ENCODE assay signal across 8 cellular contexts in genomic region chr10:132142396-132143161, GRCh38. TPM values are rescaled to one million over a fixed set of nuclear protein-coding genes. Genes with fewer than 3 reads are reported as not detected.
DNase-seq lines count a peak whose midpoint lies in the region; TF ChIP-seq lines count a peak whose summit lies in the region.

No MANE protein-coding gene starts in this region.

- CTCF ChIA-PET in HEK293 (lab: Yijun Ruan, JAX) = interaction anchor here (0.6 to 1.6 kb wide), 26 partner anchors 9 to 900 kb away, joined by 3 to 8 read pairs (median 4); partner anchors contain the start of gene PPP2R2D

- POLR2A ChIA-PET in HEK293 (lab: Yijun Ruan, JAX) = no interaction called here

- H3K36me3 ChIP-seq in HEK293 (ENCODE audit: control insufficient read depth in 2 of 2, insufficient read depth in 1 of 2, low read length in 2 of 2) = no peaks in the 10 kb centered on the region

- H3K4me3 ChIP-seq in HEK293 (ENCODE audit: low read depth, low read length) = no peak overlapping the region

- H3K9me3 ChIP-seq in HEK293 (ENCODE audit: control insufficient read depth, insufficient read depth, low read depth, low read length) = no peaks in the 10 kb centered on the region

- DNase-seq in ELR (ENCODE audit: low read depth) (peak; percentile 14), SK-N-DZ (ENCODE audit: low spot score) (peak; percentile 84), amniotic stem cell (lab: John Stamatoyannopoulos, UW) (peak; percentile 16), hippocampal formation (lab: John Stamatoyannopoulos, UW) (peak; percentile 13 to 18), foreskin melanocyte (no peak), cortex of kidney (lab: John Stamatoyannopoulos, UW) (no peak)
- DNase-seq in stimulated activated CD4-positive, alpha-beta T cell treated with anti-CD3 and anti-CD28 coated beads, Interleukin-15, amount 100 ng/mL, for 24 hours = peak; percentile 68

- H3K4me1 ChIP-seq in HEK293 (ENCODE audit: control insufficient read depth, insufficient read depth, low read length) = no peaks in the 10 kb centered on the region

- no peak overlapping the region for H3K27ac ChIP-seq in HEK293 (ENCODE audit: extremely low read depth, low read depth, low read length)

- TF ChIP-seq CTCF in HEK293 (tag by site-specific recombination; IDR thresholded peaks at IDR 0.05) = peak; percentile 74

TF ChIP-seq in HEK293, 187 proteins besides CTCF, POLR2A, EP300 and RAD21:
- TF ChIP-seq ZBTB10 (tag by site-specific recombination; IDR thresholded peaks at IDR 0.05) (0 out of 2 replicates have a peak, but pooled peaks have one; percentile 21), PATZ1 (tag by site-specific recombination; IDR thresholded peaks at IDR 0.05) (peak; percentile 37; the same call in 1 of the 2 replicates), WT1 (tag by site-specific recombination; IDR thresholded peaks at IDR 0.05) (no peak), ZNF654 (tag by site-specific recombination; IDR thresholded peaks at IDR 0.05; ENCODE audit: low read depth) (peak; percentile 39), ZFHX2 (tag by site-specific recombination; conservative IDR thresholded peaks at IDR 0.05) (peak; percentile 75), EGR2 (tag by site-specific recombination; IDR thresholded peaks at IDR 0.05; ENCODE audit: low read depth) (peak; percentile 42; the same call in 1 of the 2 replicates)

RNA-seq across cellular contexts. Expression of gene DPYSL4, which starts 44.2 kb away (rescaled TPM):
- 107 and 116 TPM in 2 replicates for polyA plus RNA-seq in SK-N-DZ (2014; cell fraction: cytosol; rRNA removed)
- polyA plus RNA-seq in SK-N-DZ (2014; cell fraction: nucleus; rRNA removed) = 180 and 190 TPM in 2 replicates

Comparison
In these comparisons a context has a peak if more than half of its experiments do, and no peak if none do; other contexts are left out.
1. DNase-seq: peak in ELR (single experiment), SK-N-DZ (single experiment), amniotic stem cell (single experiment), hippocampal formation (2 of 2) and stimulated activated CD4-positive, alpha-beta T cell treated with anti-CD3 and anti-CD28 coated beads, Interleukin-15, amount 100 ng/mL, for 24 hours (single experiment); none in foreskin melanocyte (single experiment) and cortex of kidney (single experiment).